Comparison of ENCODE assay signal across 10 cellular contexts in the genomic region with DNA sequence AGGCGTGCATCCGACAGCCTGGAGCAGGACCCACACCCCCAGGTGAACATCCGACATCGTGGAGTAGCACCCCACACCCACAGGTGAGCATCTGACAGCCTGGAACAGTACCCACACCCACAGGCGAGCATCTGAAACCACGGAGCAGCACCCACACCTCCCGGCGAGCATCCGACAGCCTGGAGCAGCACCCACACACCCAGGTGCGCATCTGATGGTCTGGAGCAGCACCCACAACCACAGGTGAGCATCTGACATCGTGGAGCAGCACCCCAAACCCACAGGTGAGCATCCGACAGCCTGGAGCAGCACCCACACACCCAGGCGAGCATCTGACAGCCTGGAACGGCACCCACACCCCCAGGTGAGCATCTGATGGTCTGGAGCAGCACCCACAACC. TPM values are rescaled to one million over a fixed set of nuclear protein-coding genes. Genes with fewer than 3 reads are reported as not detected.
DNase-seq lines count a peak whose midpoint lies in the region; ATAC-seq, FAIRE-seq and TF ChIP-seq lines count a peak whose summit lies in the region.
"Not testable (repeated sequence)": the region's sequence is repeated elsewhere in the genome, so short reads cannot be mapped to it uniquely, and the experiment has no call there.
"Had no signal": no experiment of that assay in that cellular context is flagged by ENCODE, and none has a peak within 500 bp of the region (broad histone marks: within the 10 kb centered on the region; RNA-seq: fewer than 3 reads in every experiment).

No MANE protein-coding gene starts in this region.

- H3K9me3 ChIP-seq in kidney (ENCODE audit: control insufficient read depth in 1 of 2, low read length in 2 of 2); sigmoid colon; spleen: not testable (repeated sequence)

- not testable (repeated sequence) for FAIRE-seq in kidney (lab: Jason Lieb, UNC)

- H3K4me3 ChIP-seq in kidney (ENCODE audit: low read length in 2 of 2); sigmoid colon; spleen: not testable (repeated sequence)

- not testable (repeated sequence) for TF ChIP-seq EP300 in sigmoid colon (IDR thresholded peaks at IDR 0.05)

- not testable (repeated sequence) for ATAC-seq in natural killer cell treated with Interleukin-12 subunit alpha and Interleukin-12 subunit beta and Interleukin-15 and Interleukin-18, amount 100 ng/mL, for 72 hours

- TF ChIP-seq POLR2A in sigmoid colon (IDR thresholded peaks at IDR 0.05); spleen (IDR thresholded peaks at IDR 0.05): not testable (repeated sequence)

- not testable (repeated sequence) for H3K9me3 Mint-ChIP-seq in natural killer cell treated with Interleukin-12 subunit alpha and Interleukin-12 subunit beta and Interleukin-15 and Interleukin-18, amount 100 ng/mL, for 72 hours

- not testable (repeated sequence) for TF ChIP-seq CTCF in kidney (IDR thresholded peaks at IDR 0.05; ENCODE audit: borderline replicate concordance, extremely low read depth, insufficient read depth); sigmoid colon (IDR thresholded peaks at IDR 0.05); spleen (IDR thresholded peaks at IDR 0.05 in 8 of 11, conservative IDR thresholded peaks at IDR 0.05 in 3 of 11)

- intact Hi-C loops in cardiac septum (cut with DNase I); kidney (cut with DNase I); posterior vena cava (cut with DNase I); sigmoid colon (cut with DNase I); spleen (cut with DNase I; ENCODE audit: low total_unique reads): not testable (repeated sequence)

- not testable (repeated sequence) for H3K27me3 Mint-ChIP-seq in natural killer cell treated with Interleukin-12 subunit alpha and Interleukin-12 subunit beta and Interleukin-15 and Interleukin-18, amount 100 ng/mL, for 72 hours

- not testable (repeated sequence) for H3K27ac ChIP-seq in kidney (ENCODE audit: low read depth in 2 of 2, low read length in 2 of 2); sigmoid colon; spleen

- not testable (repeated sequence) for H3K36me3 Mint-ChIP-seq in natural killer cell treated with Interleukin-12 subunit alpha and Interleukin-12 subunit beta and Interleukin-15 and Interleukin-18, amount 100 ng/mL, for 72 hours

- H3K27ac Mint-ChIP-seq in natural killer cell treated with Interleukin-12 subunit alpha and Interleukin-12 subunit beta and Interleukin-15 and Interleukin-18, amount 100 ng/mL, for 72 hours, result not testable (repeated sequence)

- peak; percentile 28 for DNase-seq in activated effector memory CD4-positive, alpha-beta T cell treated with anti-CD3 and anti-CD28 coated beads, Interleukin-2, amount 50 U/mL, for 16 hours
- DNase-seq in cardiac septum (ENCODE audit: low spot score) (peak; percentile 19), kidney (peak; percentile 40), posterior vena cava (ENCODE audit: low spot score) (peak; percentile 66), sigmoid colon (peak; percentile 42), spleen (peak; percentile 55), ureter (ENCODE audit: low spot score) (peak; percentile 36)
- peak; percentile 8 for DNase-seq in natural killer cell treated with Interleukin-12 subunit alpha and Interleukin-12 subunit beta and Interleukin-15 and Interleukin-18, amount 100 ng/mL, for 72 hours (ENCODE audit: low spot score)

- H3K4me3 Mint-ChIP-seq in natural killer cell treated with Interleukin-12 subunit alpha and Interleukin-12 subunit beta and Interleukin-15 and Interleukin-18, amount 100 ng/mL, for 72 hours, result not testable (repeated sequence)

- not testable (repeated sequence) for H3K27me3 ChIP-seq in sigmoid colon
- H3K27me3 ChIP-seq in spleen (replicated peaks in 1 of 7), result peaks cover 0 to 21% (median 0%) of the 10 kb centered on the region in 7 donors

- H3K9ac ChIP-seq in kidney (ENCODE audit: low read length in 2 of 2), result not testable (repeated sequence)

- 35 to 54% methylated on average over 9 to 10 of the region's 14 CpGs for WGBS in sigmoid colon, 2 donors
- 42 to 60% (median 43%) methylated on average over 8 to 10 of the region's 14 CpGs; no CpG with 5 or more reads in 1 of the 5 donors for WGBS in spleen, 5 donors

- H3K4me1 ChIP-seq in kidney (ENCODE audit: control insufficient read depth in 1 of 2, insufficient read depth in 1 of 2, low read depth in 1 of 2, low read length in 2 of 2); sigmoid colon; spleen: not testable (repeated sequence)

- not testable (repeated sequence) for H3K36me3 ChIP-seq in kidney (ENCODE audit: control insufficient read depth in 1 of 2, insufficient read depth in 2 of 2, low read length in 2 of 2); sigmoid colon; spleen

- H3K4me1 Mint-ChIP-seq in natural killer cell treated with Interleukin-12 subunit alpha and Interleukin-12 subunit beta and Interleukin-15 and Interleukin-18, amount 100 ng/mL, for 72 hours (ENCODE audit: low read depth in 2 of 2), result not testable (repeated sequence)

RNA-seq across cellular contexts. Expression of gene TTC34, which starts 46.1 kb away (rescaled TPM):
- total RNA-seq in cardiac septum (0.35 TPM), kidney (2.4 TPM), posterior vena cava (under 1 TPM; 0.24 to 0.46 TPM), sigmoid colon (under 1 TPM; 0.16 to 0.83 (median 0.63) TPM), spleen (1 to 10 TPM in 6 of 7 donors, under 1 TPM in 1; 0.64 to 2.8 (median 1.8) TPM), ureter (3.0 TPM)
- polyA plus RNA-seq in kidney (ENCODE audit: insufficient read depth, low read depth, low replicate concordance) (0.15 TPM), sigmoid colon (under 1 TPM in 2 of 3 donors, not detected in 1; under 0.01 to 0.57 TPM), spleen (under 1 TPM; 0.09 to 0.51 (median 0.13) TPM)
- total RNA-seq in natural killer cell treated with Interleukin-12 subunit alpha and Interleukin-12 subunit beta and Interleukin-15 and Interleukin-18, amount 100 ng/mL, for 72 hours, result under 1 TPM; 0.40 to 0.56 TPM
- total RNA-seq: A172, Daoy had no signal

Comparison
In these comparisons a context has a peak if more than half of its experiments do, and no peak if none do; other contexts are left out.
1. DNase-seq: peak in every context shown above with its lines; median percentile 66 in posterior vena cava; 55 in spleen; 42 in sigmoid colon; 40 in kidney; 36 in ureter; 28 in activated effector memory CD4-positive, alpha-beta T cell treated with anti-CD3 and anti-CD28 coated beads, Interleukin-2, amount 50 U/mL, for 16 hours; 19 in cardiac septum; 8 in natural killer cell treated with Interleukin-12 subunit alpha and Interleukin-12 subunit beta and Interleukin-15 and Interleukin-18, amount 100 ng/mL, for 72 hours.